Comparison of ENCODE assay signal across 1 cellular context in the genomic region with DNA sequence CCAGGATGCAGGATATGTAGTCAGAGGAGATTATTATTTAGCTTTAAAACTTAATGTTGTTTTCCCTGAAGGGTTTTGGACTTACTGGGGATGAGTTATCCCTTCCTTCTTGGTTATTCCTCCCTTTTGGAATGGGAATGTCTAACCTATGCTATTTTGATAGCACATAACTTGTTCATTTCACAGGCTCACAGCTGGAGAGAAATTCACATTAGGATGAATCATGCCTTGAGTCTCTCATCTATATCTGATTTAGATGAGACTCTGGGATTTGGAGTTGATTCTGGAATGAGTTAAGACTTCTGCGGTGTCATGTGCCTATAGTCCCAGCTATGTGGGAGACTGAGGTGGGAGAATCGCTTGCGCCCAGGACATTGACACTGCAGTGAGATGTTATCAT.
TF ChIP-seq lines count a peak whose summit lies in the region.

No MANE protein-coding gene starts in this region.

TF ChIP-seq in SK-N-SH, 30 proteins besides CTCF, POLR2A, EP300 and RAD21 (continued from another document):
- TF ChIP-seq REST (IDR thresholded peaks at IDR 0.05; ENCODE audit: low read depth, low read length), result no peak
- peak; percentile 27; the same call in 1 of the 2 replicates for TF ChIP-seq PBX3 (IDR thresholded peaks at IDR 0.05)
- peak; percentile 62 for TF ChIP-seq TCF12 (IDR thresholded peaks at IDR 0.05)
- TF ChIP-seq USF1 (IDR thresholded peaks at IDR 0.05; ENCODE audit: borderline replicate concordance, low read depth), result 0 out of 2 replicates have a peak, but pooled peaks have one; percentile 19
